Comparison of ENCODE assay signal across 8 cellular contexts in genomic region chr4:22500831-22501714, GRCh38. TPM values are rescaled to one million over a fixed set of nuclear protein-coding genes. Genes with fewer than 3 reads are reported as not detected.
A peak's percentile ranks its signal among the peaks of the same experiment; 100 is the strongest.
DNase-seq lines count a peak whose midpoint lies in the region; ATAC-seq and TF ChIP-seq lines count a peak whose summit lies in the region.

No MANE protein-coding gene starts in this region.

- TF ChIP-seq POLR2A in esophagus squamous epithelium (IDR thresholded peaks at IDR 0.05): no peak

- H3K36me3 ChIP-seq in esophagus squamous epithelium: no peaks in the 10 kb centered on the region

- ATAC-seq in GM19395 (IDR thresholded peaks at IDR 0.05; ENCODE audit: unreplicated experiment): peak; percentile 74

- 59 to 68% methylated on average over 6 of the region's 6 CpGs for WGBS in esophagus squamous epithelium, 2 donors

- no peak for TF ChIP-seq CTCF in esophagus squamous epithelium (IDR thresholded peaks at IDR 0.05)

- in situ Hi-C loops in KBM-7 (cut with MboI; ENCODE audit: low pct_unique_long_range_greater_than_20kb, low sequenced_read_pairs): no loop called here

- peaks cover 0 to 21% (median 13%) of the 10 kb centered on the region in 3 donors for H3K4me1 ChIP-seq in esophagus squamous epithelium

- H3K9me3 ChIP-seq in esophagus squamous epithelium: no peaks in the 10 kb centered on the region

- intact Hi-C loops in esophagus squamous epithelium (cut with DNase I): no loop called here

- H3K4me3 ChIP-seq in esophagus squamous epithelium: no peak overlapping the region

- peak; percentile 71 for DNase-seq in NCI-H82 treated with DMSO at 0.1 percent for 48 hours (lab: John Stamatoyannopoulos, UW; ENCODE audit: unreplicated experiment)
- DNase-seq in esophagus squamous epithelium (lab: John Stamatoyannopoulos, UW): no peak
- DNase-seq in stimulated activated CD4-positive, alpha-beta T cell treated with anti-CD3 and anti-CD28 coated beads, Interleukin-15, amount 100 ng/mL, for 48 hours (ENCODE audit: low read depth in 2 of 2): peak; percentile 17 to 25
- no peak for DNase-seq in KBM-7
- DNase-seq in NCI-H748 (lab: John Stamatoyannopoulos, UW; ENCODE audit: unreplicated experiment): no peak
- no peak for DNase-seq in NCI-H146 (lab: John Stamatoyannopoulos, UW)
- DNase-seq in SKM-1 (lab: John Stamatoyannopoulos, UW; ENCODE audit: unreplicated experiment): no peak

- peak overlapping the region in 3 of 4 donors; percentile 18 to 36 (median 23) for H3K27ac ChIP-seq in esophagus squamous epithelium

- no peaks in the 10 kb centered on the region for H3K27me3 ChIP-seq in esophagus squamous epithelium

RNA-seq across cellular contexts. Expression of gene ADGRA3, which starts 14.8 kb away (rescaled TPM):
- 10 to 100 TPM in 2 of 4 donors, 1 to 10 TPM in 2; 5.4 to 20.4 (median 12.9) TPM for total RNA-seq in esophagus squamous epithelium

Comparison
In these comparisons a context has a peak if more than half of its experiments do, and no peak if none do; other contexts are left out.
1. DNase-seq: peak in NCI-H82 treated with DMSO at 0.1 percent for 48 hours (single experiment) and stimulated activated CD4-positive, alpha-beta T cell treated with anti-CD3 and anti-CD28 coated beads, Interleukin-15, amount 100 ng/mL, for 48 hours (2 of 2); none in esophagus squamous epithelium (single experiment), KBM-7 (single experiment), NCI-H748 (single experiment), NCI-H146 (single experiment) and SKM-1 (single experiment).